In the genomic region with DNA sequence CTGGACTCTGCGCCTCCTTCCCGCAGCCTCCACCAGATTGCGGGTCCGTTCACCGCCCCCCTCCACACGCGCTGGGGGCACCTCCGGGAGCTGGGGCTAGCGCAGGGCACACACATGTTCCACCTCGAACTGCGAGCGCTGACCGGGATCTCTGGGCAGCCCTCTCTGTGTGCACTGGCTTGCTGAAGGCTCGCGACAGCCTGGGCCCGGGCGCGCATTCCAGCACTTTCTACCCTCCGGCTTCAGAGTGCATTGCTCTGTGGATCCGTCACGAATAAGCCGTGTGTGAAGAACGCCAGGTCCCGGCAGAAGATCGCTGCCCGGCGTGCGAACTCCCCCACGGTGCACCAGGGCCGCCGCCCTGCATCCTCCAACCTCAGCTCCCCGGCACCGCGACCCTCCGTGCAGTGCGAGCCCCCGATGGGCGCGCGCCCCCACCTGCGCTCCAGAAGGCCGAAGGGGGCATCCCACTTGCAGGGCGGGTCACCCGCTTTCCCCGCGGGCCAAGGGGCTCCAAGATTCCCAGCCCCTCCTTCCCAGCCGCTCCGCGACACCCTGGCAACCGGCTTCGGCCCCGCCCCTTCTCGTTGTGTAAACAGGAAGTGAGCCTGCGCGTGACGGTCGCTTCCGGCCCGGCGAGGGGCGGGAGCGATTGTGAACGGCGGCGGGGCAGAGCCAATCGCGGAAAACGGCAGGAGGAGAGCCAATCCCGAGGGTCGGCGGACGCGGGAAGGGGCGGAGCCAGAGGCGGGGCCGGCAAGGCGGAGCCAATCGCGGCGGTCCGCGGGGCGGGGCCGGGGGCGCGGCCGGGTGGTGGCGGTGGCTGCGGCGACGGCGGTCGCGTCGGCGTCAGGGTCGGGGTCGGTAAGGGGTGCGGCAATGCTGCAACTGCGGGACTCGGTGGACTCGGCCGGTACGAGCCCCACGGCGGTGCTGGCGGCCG, we compare ENCODE assay signal across 8 cellular contexts. TPM values are rescaled to one million over a fixed set of nuclear protein-coding genes. Genes with fewer than 3 reads are reported as not detected.
DNase-seq lines count a peak whose midpoint lies in the region; ATAC-seq and TF ChIP-seq lines count a peak whose summit lies in the region.

A gene (plus strand): TSS at position 822 of the 943 bp plus-strand sequence. CDS start 58 bp downstream, at position 880.

- DNase-seq in BJ (ENCODE audit: low read depth), result peak; percentile 74
- peak; percentile 92 for DNase-seq in NCI-H526 treated with DMSO at 0.1 percent for 48 hours (lab: John Stamatoyannopoulos, UW)
- DNase-seq in activated CD4-positive, alpha-beta T cell treated with anti-CD3 and anti-CD28 coated beads, Interleukin-2, amount 10 ng/mL, durations not matched to agents 24 days and 14 days, result peak; percentile 100
- peak; percentile 99 for DNase-seq in colonic mucosa
- DNase-seq in left colon, result peak; percentile 98 to 99
- peak; percentile 97 to 98 for DNase-seq in stimulated activated CD4-positive, alpha-beta T cell treated with anti-CD3 and anti-CD28 coated beads, Interleukin-1b, Interleukin-23, amount 100 ng/mL, for 4 hours (ENCODE audit: low read depth in 2 of 2)

- peaks cover 4% of the 10 kb centered on the region for H3K36me3 Mint-ChIP-seq in activated CD4-positive, alpha-beta T cell treated with anti-CD3 and anti-CD28 coated beads, Interleukin-2, amount 10 ng/mL, durations not matched to agents 24 days and 14 days (ENCODE audit: low read depth)

- no peaks in the 10 kb centered on the region for H3K9me3 ChIP-seq in colonic mucosa

- H3K9ac ChIP-seq in colonic mucosa (ENCODE audit: low read depth in 2 of 2, low read length in 2 of 2), result peak within 1 kb of the TSS; percentile 86 to 87

- peak within 1 kb of the TSS; percentile 77 for H3K27ac ChIP-seq in colonic mucosa

- no peaks in the 10 kb centered on the region for H3K9me3 Mint-ChIP-seq in activated CD4-positive, alpha-beta T cell treated with anti-CD3 and anti-CD28 coated beads, Interleukin-2, amount 10 ng/mL, durations not matched to agents 24 days and 14 days

- intact Hi-C loops in activated CD4-positive, alpha-beta T cell treated with anti-CD3 and anti-CD28 coated beads, Interleukin-2, amount 10 ng/mL, durations not matched to agents 24 days and 14 days (cut with micrococcal nuclease), result loop anchor here (1.0 to 10.0 kb wide), 5 partner anchors 26 to 1210 kb away; a partner anchor contains a TSS
- intact Hi-C loops in colonic mucosa (cut with DNase I) (no loop called here), left colon (cut with DNase I, micrococcal nuclease) (loop anchor here in 1 of 2 donors (5.0 kb wide), 1 partner anchor 132 kb away; no protein-coding TSS in a partner anchor)

- H3K27ac Mint-ChIP-seq in activated CD4-positive, alpha-beta T cell treated with anti-CD3 and anti-CD28 coated beads, Interleukin-2, amount 10 ng/mL, durations not matched to agents 24 days and 14 days, result peak within 1 kb of the TSS; percentile 70

- H3K36me3 ChIP-seq in BJ (ENCODE audit: control insufficient read depth, insufficient read depth, low read length), result peaks cover 14% of the 10 kb centered on the region
- no peaks in the 10 kb centered on the region for H3K36me3 ChIP-seq in colonic mucosa

- ATAC-seq in GM19324 (IDR thresholded peaks at IDR 0.05; ENCODE audit: low FRiP score, unreplicated experiment) (peak; percentile 98), HG03460 (IDR thresholded peaks at IDR 0.05; ENCODE audit: unreplicated experiment) (peak; percentile 96), left colon (peak; percentile 88)

- peaks cover 25% of the 10 kb centered on the region for H3K4me1 Mint-ChIP-seq in activated CD4-positive, alpha-beta T cell treated with anti-CD3 and anti-CD28 coated beads, Interleukin-2, amount 10 ng/mL, durations not matched to agents 24 days and 14 days

- peak within 1 kb of the TSS; percentile 98 for H3K4me3 ChIP-seq in BJ (ENCODE audit: low read depth, low read length)
- H3K4me3 ChIP-seq in colonic mucosa, result peak within 1 kb of the TSS; percentile 95

- CTCF ChIA-PET in BJ (lab: Yijun Ruan, JAX), result interaction anchor here (0.7 to 6.7 kb wide), 6 partner anchors 57 to 183 kb away, joined by 3 to 147 read pairs (median 5); no protein-coding TSS in a partner anchor

- POLR2A ChIA-PET in BJ (lab: Charles Lee), result no interaction called here

- TF ChIP-seq CTCF in BJ (IDR thresholded peaks at IDR 0.05; ENCODE audit: insufficient read depth, low read depth, low read length), result no peak
- TF ChIP-seq CTCF in colonic mucosa (IDR thresholded peaks at IDR 0.05), result no peak

- H3K27me3 Mint-ChIP-seq in activated CD4-positive, alpha-beta T cell treated with anti-CD3 and anti-CD28 coated beads, Interleukin-2, amount 10 ng/mL, durations not matched to agents 24 days and 14 days, result peaks cover 5% of the 10 kb centered on the region

- H3K4me1 ChIP-seq in colonic mucosa, result peaks cover 5% of the 10 kb centered on the region

- H3K4me3 Mint-ChIP-seq in activated CD4-positive, alpha-beta T cell treated with anti-CD3 and anti-CD28 coated beads, Interleukin-2, amount 10 ng/mL, durations not matched to agents 24 days and 14 days, result peak within 1 kb of the TSS; percentile 94

- H3K27me3 ChIP-seq in BJ (ENCODE audit: control insufficient read depth, insufficient read depth, low read length) (no peaks in the 10 kb centered on the region), colonic mucosa (no peaks in the 10 kb centered on the region)

RNA-seq across cellular contexts. Expression of the gene that starts here (rescaled TPM):
- polyA plus RNA-seq in BJ (2011; rRNA removed), result 45.8 and 52.1 TPM in 2 replicates
- 30.1 and 40.5 TPM in 2 replicates for polyA minus RNA-seq in BJ (2011; rRNA and poly(A)+ RNA removed)
- total RNA-seq in activated CD4-positive, alpha-beta T cell treated with anti-CD3 and anti-CD28 coated beads, Interleukin-2, amount 10 ng/mL, durations not matched to agents 24 days and 14 days, result 8.6 and 9.7 TPM in 2 replicates
- total RNA-seq in colonic mucosa (10 to 100 TPM; 63.0 to 81.5 TPM), left colon (10 to 100 TPM; 88.5 to 93.9 TPM)

Comparison
In these comparisons a context has a peak if more than half of its experiments do, and no peak if none do; other contexts are left out.
1. Peak in every context shown above with its lines: DNase-seq, ATAC-seq, H3K4me3 ChIP-seq and H3K27ac ChIP-seq.